Comparison of ENCODE assay signal across 8 cellular contexts in the genomic region with DNA sequence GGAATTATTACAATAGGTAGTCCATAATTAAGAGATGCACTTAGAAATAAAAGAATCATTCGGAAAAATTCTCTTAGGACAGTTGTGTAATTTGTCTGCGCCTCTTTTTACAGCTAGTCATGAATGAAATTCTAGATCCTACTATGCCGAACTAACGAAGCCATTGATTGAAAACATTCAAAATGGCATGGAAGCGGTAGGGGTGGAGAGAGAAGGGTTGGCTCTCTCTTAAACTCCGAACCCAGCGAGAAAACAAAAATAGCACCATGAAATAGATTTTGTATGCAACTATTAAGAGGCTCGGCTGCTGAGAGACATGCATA. TPM values are rescaled to one million over a fixed set of nuclear protein-coding genes. Genes with fewer than 3 reads are reported as not detected.
DNase-seq lines count a peak whose midpoint lies in the region; ATAC-seq and TF ChIP-seq lines count a peak whose summit lies in the region.

No MANE protein-coding gene starts in this region.

- TF ChIP-seq POLR2A in gastrocnemius medialis (IDR thresholded peaks at IDR 0.05), result no peak

- peak overlapping the region in 2 of 4 donors; percentile 83 to 91 for H3K27ac ChIP-seq in gastrocnemius medialis

- in situ Hi-C loops in SK-MEL-5 (cut with HindIII; ENCODE audit: low pct_unique_long_range_greater_than_20kb, low sequenced_read_pairs), result no loop called here
- in situ Hi-C loops in gastrocnemius medialis (cut with MboI; ENCODE audit: low sequenced_read_pairs in 4 of 4), result no loop called here

- no peak for ATAC-seq in gastrocnemius medialis
- ATAC-seq in GM21786 (IDR thresholded peaks at IDR 0.05; ENCODE audit: unreplicated experiment), result no peak

- H3K9me3 ChIP-seq in gastrocnemius medialis, result no peaks in the 10 kb centered on the region

- H3K27me3 ChIP-seq in gastrocnemius medialis, result no peaks in the 10 kb centered on the region

- TF ChIP-seq CTCF in fibroblast of pulmonary artery (IDR thresholded peaks at IDR 0.05; ENCODE audit: low read length, missing control alignments) (no peak), gastrocnemius medialis (IDR thresholded peaks at IDR 0.05 in 4 of 5, conservative IDR thresholded peaks at IDR 0.05 in 1 of 5) (no peak)

- no peaks in the 10 kb centered on the region for H3K36me3 ChIP-seq in gastrocnemius medialis

- intact Hi-C loops in gastrocnemius medialis (cut with DNase I; ENCODE audit: low total_unique reads), result loop anchor here (5.0 to 10.0 kb wide), 3 partner anchors 62 to 779 kb away; a partner anchor contains a TSS

- H3K4me3 ChIP-seq in fibroblast of pulmonary artery (replicated peaks; ENCODE audit: low read depth, low read length) (peak overlapping the region; percentile 94), gastrocnemius medialis (peak overlapping the region; percentile 78 to 90 (median 84))

- DNase-seq in NCI-H2029 treated with DMSO at 0.1 percent for 48 hours (lab: John Stamatoyannopoulos, UW) (peak; percentile 12), NCI-H2029 (lab: John Stamatoyannopoulos, UW) (no peak), SK-MEL-5 (ENCODE audit: low read depth, low spot score) (peak; percentile 21), fibroblast of pulmonary artery (ENCODE audit: low read depth) (no peak), gastrocnemius medialis (no peak), mesenteric fat pad (ENCODE audit: low spot score) (no peak), UCSD-AML1 (lab: John Stamatoyannopoulos, UW; ENCODE audit: unreplicated experiment) (no peak)

- H3K4me1 ChIP-seq in gastrocnemius medialis, result peaks cover 0 to 16% of the 10 kb centered on the region in 2 donors

RNA-seq across cellular contexts. Expression of a gene that starts 1.1 kb away (rescaled TPM):
- total RNA-seq in SK-MEL-5 (2014; rRNA removed; shearing (Covaris generic)), result 3.1 and 3.6 TPM in 2 replicates
- polyA plus RNA-seq in SK-MEL-5 (2015; cell fraction: cytosol; rRNA removed), result 2.8 and 3.5 TPM in 2 replicates
- polyA plus RNA-seq in SK-MEL-5 (2015; cell fraction: nucleus; rRNA removed), result 15.7 and 21.6 TPM in 2 replicates
- total RNA-seq in gastrocnemius medialis, result 1 to 10 TPM; 1.3 to 3.7 (median 1.8) TPM
- 14.6 TPM for total RNA-seq in mesenteric fat pad

Comparison
In these comparisons a context has a peak if more than half of its experiments do, and no peak if none do; other contexts are left out.
1. DNase-seq: peak in NCI-H2029 treated with DMSO at 0.1 percent for 48 hours (single experiment) and SK-MEL-5 (single experiment); none in NCI-H2029 (single experiment), fibroblast of pulmonary artery (single experiment), gastrocnemius medialis (0 of 2), mesenteric fat pad (single experiment) and UCSD-AML1 (single experiment).